24 cellular contexts compared by ENCODE assay signal in the genomic region with DNA sequence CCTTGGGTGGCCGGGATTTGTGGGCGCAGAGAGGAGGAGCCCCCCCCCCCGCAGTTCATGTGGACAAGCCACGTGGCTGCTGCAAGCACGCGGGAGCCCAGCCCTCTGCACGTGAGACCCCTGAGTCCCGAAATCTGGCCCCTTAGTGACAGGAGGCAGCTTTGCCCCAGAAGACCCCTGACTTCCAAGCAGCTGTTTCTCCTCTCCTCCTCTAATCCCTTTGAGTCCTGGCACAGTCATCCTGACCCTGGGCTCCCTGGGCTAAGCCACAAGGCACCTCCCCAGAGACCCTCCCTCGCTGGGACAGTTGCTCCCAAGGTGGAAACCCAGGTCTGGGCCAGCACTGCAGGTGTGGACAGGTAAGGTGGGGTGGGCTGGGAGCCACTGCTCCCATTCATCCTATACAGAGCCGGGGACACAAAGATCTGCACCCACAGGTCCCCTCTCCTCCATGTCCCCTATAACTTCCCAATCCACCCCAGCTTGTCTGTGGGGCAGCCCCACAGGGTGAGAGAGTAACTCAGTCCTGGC. TPM values are rescaled to one million over a fixed set of nuclear protein-coding genes. Genes with fewer than 3 reads are reported as not detected.
DNase-seq lines count a peak whose midpoint lies in the region; ATAC-seq and TF ChIP-seq lines count a peak whose summit lies in the region.
"Had no signal": no experiment of that assay in that cellular context is flagged by ENCODE, and none has a peak within 500 bp of the region (broad histone marks: within the 10 kb centered on the region; RNA-seq: fewer than 3 reads in every experiment).

No MANE protein-coding gene starts in this region.

- intact Hi-C loops in ascending aorta (cut with DNase I) (no loop called here), stomach (cut with DNase I; ENCODE audit: low total_unique reads) (no loop called here)

- no peak for ATAC-seq in SK-N-SH treated with all-trans-retinoic acid at 6 μM for 48 hours
- no peak for ATAC-seq in GM21390 (IDR thresholded peaks at IDR 0.05; ENCODE audit: unreplicated experiment)

- H3F3A ChIP-seq in SK-N-SH (replicated peaks; ENCODE audit: insufficient read depth): no peaks in the 10 kb centered on the region

- TF ChIP-seq RAD21 in SK-N-SH (IDR thresholded peaks at IDR 0.05; ENCODE audit: low read length): no peak

- H3K56ac ChIP-seq in H9 (ENCODE audit: insufficient read length, low read depth, low read length): no peak overlapping the region

- no peak overlapping the region for H2BK120ac ChIP-seq in H9 (ENCODE audit: low read depth, low read length, poor library complexity, severe bottlenecking)

- H3K36me3 Mint-ChIP-seq in H9 (ENCODE audit: insufficient read depth in 1 of 3, low read depth in 3 of 3): no peaks in the 10 kb centered on the region; a peak in 1 of 7 replicates
- H3K36me3 Mint-ChIP-seq in glutamatergic neuron (ENCODE audit: unreplicated experiment): no peaks in the 10 kb centered on the region

- H2BK20ac ChIP-seq in H9 (ENCODE audit: low read depth, low read length, poor library complexity, severe bottlenecking): no peak overlapping the region

- no peak overlapping the region for H2BK12ac ChIP-seq in H9 (ENCODE audit: insufficient read length, low read depth, low read length)

- POLR2A ChIA-PET in SK-N-SH (lab: Yijun Ruan, JAX): no interaction called here

- TF ChIP-seq CTCF in SK-N-SH (IDR thresholded peaks at IDR 0.05) (no peak), H9 (conservative IDR thresholded peaks at IDR 0.05) (no peak), glutamatergic neuron (IDR thresholded peaks at IDR 0.05; ENCODE audit: partially characterized antibody, unreplicated experiment) (no peak), osteoblast (IDR thresholded peaks at IDR 0.05; ENCODE audit: extremely low read depth, low read depth, low read length) (no peak), ascending aorta (IDR thresholded peaks at IDR 0.05) (no peak), stomach (IDR thresholded peaks at IDR 0.05) (no peak)

- H3K4me3 Mint-ChIP-seq in H9 (peak overlapping the region in 1 of 2 experiments; percentile 26; a peak in 1 of 5 replicates), glutamatergic neuron (ENCODE audit: unreplicated experiment) (no peak overlapping the region)
- H3K4me3 Mint-ChIP-seq: HFFc6 had no signal

- H3K27me3 ChIP-seq in SK-N-SH (ENCODE audit: insufficient read depth): peaks cover 28% of the 10 kb centered on the region; the same call in 1 of the 2 replicates
- peaks cover 11% of the 10 kb centered on the region; the same call in 1 of the 2 replicates for H3K27me3 ChIP-seq in H9 (ENCODE audit: insufficient read depth, low read length)
- no peaks in the 10 kb centered on the region for H3K27me3 ChIP-seq in osteoblast (ENCODE audit: insufficient read depth, low read length)
- H3K27me3 ChIP-seq in ascending aorta: no peaks in the 10 kb centered on the region
- peaks cover 0 to 73% (median 18%) of the 10 kb centered on the region in 3 donors for H3K27me3 ChIP-seq in stomach

- H3K4me3 ChIP-seq in SK-N-SH (ENCODE audit: low read depth in 2 of 2, low read length in 1 of 2) (no peak overlapping the region), osteoblast (ENCODE audit: insufficient read depth, low read length) (no peak overlapping the region), ascending aorta (no peak overlapping the region), stomach (no peak overlapping the region)

- no peak overlapping the region for H2AK5ac ChIP-seq in H9 (ENCODE audit: insufficient read length, low read length)

- H3K4me2 ChIP-seq in SK-N-SH: no peak overlapping the region
- peak overlapping the region; percentile 39 for H3K4me2 ChIP-seq in H9 (ENCODE audit: insufficient read depth, insufficient read length, low read length)
- H3K4me2 ChIP-seq in osteoblast (ENCODE audit: insufficient read depth, low read length): no peak overlapping the region
- H3K4me2 ChIP-seq: KMS-11 had no signal

- H3K36me3 ChIP-seq in SK-N-SH (replicated peaks in 1 of 2; ENCODE audit: control insufficient read depth in 1 of 2, insufficient read depth in 2 of 2, low read length in 1 of 2) (no peaks in the 10 kb centered on the region), osteoblast (ENCODE audit: insufficient read depth, low read length) (no peaks in the 10 kb centered on the region), ascending aorta (no peaks in the 10 kb centered on the region), stomach (no peaks in the 10 kb centered on the region)

- H3K27me3 Mint-ChIP-seq in H9 (ENCODE audit: low read depth): peaks cover 71% of the 10 kb centered on the region
- peaks cover 8% of the 10 kb centered on the region for H3K27me3 Mint-ChIP-seq in glutamatergic neuron (ENCODE audit: unreplicated experiment)

- no peaks in the 10 kb centered on the region; a peak in 1 of 4 replicates for H3K4me1 ChIP-seq in SK-N-SH (ENCODE audit: control insufficient read depth in 1 of 2, insufficient read depth in 2 of 2, low read depth in 1 of 2, low read length in 1 of 2)
- H3K4me1 ChIP-seq in H9 (ENCODE audit: insufficient read depth, low read length): no peaks in the 10 kb centered on the region; the same call in 1 of the 2 replicates
- no peaks in the 10 kb centered on the region for H3K4me1 ChIP-seq in osteoblast (ENCODE audit: insufficient read depth, low read length)
- no peaks in the 10 kb centered on the region for H3K4me1 ChIP-seq in ascending aorta
- peaks cover 0 to 12% (median 4%) of the 10 kb centered on the region in 4 donors for H3K4me1 ChIP-seq in stomach

- H3K14ac ChIP-seq in H9 (ENCODE audit: insufficient read depth, low read length): no peak overlapping the region; the same call in 1 of the 2 replicates

- no peak for TF ChIP-seq POLR2A in stomach (IDR thresholded peaks at IDR 0.05)

- H3K79me2 ChIP-seq in SK-N-SH (ENCODE audit: insufficient read depth): no peaks in the 10 kb centered on the region
- no peaks in the 10 kb centered on the region for H3K79me2 ChIP-seq in H9 (ENCODE audit: insufficient read depth, low read length)
- no peaks in the 10 kb centered on the region for H3K79me2 ChIP-seq in osteoblast (ENCODE audit: insufficient read depth, low read length)

- H4K5ac ChIP-seq in H9 (ENCODE audit: insufficient read length, low read depth, low read length): no peak overlapping the region

- no peak overlapping the region for H2BK15ac ChIP-seq in H9 (ENCODE audit: low read depth, low read length)

- no peaks in the 10 kb centered on the region for H3K79me1 ChIP-seq in H9 (ENCODE audit: insufficient read depth, low read depth, low read length, poor library complexity, severe bottlenecking)

- peaks cover 0 to 5% of the 10 kb centered on the region in 2 experiments; a peak in 2 of 4 replicates for H3K4me1 Mint-ChIP-seq in H9
- no peaks in the 10 kb centered on the region for H3K4me1 Mint-ChIP-seq in glutamatergic neuron (ENCODE audit: low read depth, unreplicated experiment)

- CTCF ChIA-PET in SK-N-SH (lab: Yijun Ruan, JAX): no interaction called here

- H2AFZ ChIP-seq in SK-N-SH (ENCODE audit: low read depth): no peak overlapping the region
- no peak overlapping the region for H2AFZ ChIP-seq in H9 (ENCODE audit: low read length)
- H2AFZ ChIP-seq in osteoblast (ENCODE audit: low read length): no peak overlapping the region

- H3K4ac ChIP-seq in H9 (ENCODE audit: low read depth, low read length): no peak overlapping the region

- H2BK5ac ChIP-seq in H9 (ENCODE audit: insufficient read length, low read length): no peak overlapping the region

- H4K8ac ChIP-seq in H9 (replicated peaks; ENCODE audit: insufficient read length, low read depth, low read length): no peak overlapping the region

- H4K20me1 ChIP-seq in SK-N-SH (ENCODE audit: insufficient read depth) (no peaks in the 10 kb centered on the region), H9 (ENCODE audit: control insufficient read depth, insufficient read depth, insufficient read length) (no peaks in the 10 kb centered on the region), osteoblast (ENCODE audit: insufficient read depth, low read length) (no peaks in the 10 kb centered on the region)

- TF ChIP-seq EP300 in SK-N-SH (IDR thresholded peaks at IDR 0.05; ENCODE audit: borderline replicate concordance in 1 of 2, low read depth in 1 of 2, low read length in 1 of 2) (no peak), stomach (IDR thresholded peaks at IDR 0.05) (no peak)

- no peak overlapping the region for H3T11ph ChIP-seq in H9 (ENCODE audit: low read length)

- H3K9ac ChIP-seq in SK-N-SH: no peak overlapping the region
- no peak overlapping the region for H3K9ac ChIP-seq in H9 (ENCODE audit: extremely low read depth, insufficient read length, low read length)
- H3K9ac ChIP-seq: KMS-11 had no signal

- no peaks in the 10 kb centered on the region for H3K9me2 ChIP-seq in SK-N-SH

- H3K27ac Mint-ChIP-seq in H9: no peak overlapping the region
- no peak overlapping the region for H3K27ac Mint-ChIP-seq in glutamatergic neuron (ENCODE audit: unreplicated experiment)
- H3K27ac Mint-ChIP-seq: HFFc6 had no signal

- H4K91ac ChIP-seq in H9 (ENCODE audit: insufficient read length, low read depth, low read length): no peak overlapping the region

- no peak overlapping the region for H3K18ac ChIP-seq in H9 (ENCODE audit: insufficient read length, low read depth, low read length)

- 0% methylated on average over 7 of the region's 10 CpGs for WGBS in SK-N-SH (ENCODE audit: low lambda C conversion rate)
- WGBS in H9 (ENCODE audit: extremely low coverage, insufficient read length, low lambda C conversion rate): no CpG with 5 or more reads among the region's 10 CpGs
- WGBS in stomach, 5 donors: 55 to 83% (median 73%) methylated on average over 1 to 10 of the region's 10 CpGs

- H3K9me3 Mint-ChIP-seq in H9 (no peaks in the 10 kb centered on the region), glutamatergic neuron (ENCODE audit: unreplicated experiment) (peaks cover 1% of the 10 kb centered on the region)
- H3K9me3 Mint-ChIP-seq: HFFc6 had no signal

- DNase-seq in SK-N-SH: peak; percentile 6
- no peak for DNase-seq in H9
- DNase-seq in glutamatergic neuron: peak; percentile 12
- DNase-seq in osteoblast (ENCODE audit: insufficient read length, low spot score, missing footprints): peak; percentile 52
- no peak for DNase-seq in ascending aorta (ENCODE audit: low spot score in 2 of 2)
- no peak for DNase-seq in stomach
- DNase-seq: EL, GF-D8, H7, HFFc6, IMR-90, NCI-H1092 treated with DMSO at 0.1 percent for 48 hours, NCI-H146, NCI-H2029, NCI-H2227 treated with DMSO at 0.1 percent for 48 hours, NCI-H510A, OCI-M1, SHP77 had no signal

- H3K27ac ChIP-seq in SK-N-SH (ENCODE audit: low read depth in 2 of 2, low read length in 1 of 2) (no peak overlapping the region), H9 (ENCODE audit: insufficient read length, low read depth, low read length) (no peak overlapping the region), osteoblast (ENCODE audit: low read depth, low read length) (no peak overlapping the region), ascending aorta (no peak overlapping the region), stomach (no peak overlapping the region)
- H3K27ac ChIP-seq: HL-60, KMS-11 had no signal

- H3K23me2 ChIP-seq in H9 (ENCODE audit: insufficient read length, low read depth, low read length, poor library complexity, severe bottlenecking): no peaks in the 10 kb centered on the region

- H3K9me3 ChIP-seq in SK-N-SH: no peaks in the 10 kb centered on the region
- H3K9me3 ChIP-seq in H9 (ENCODE audit: control insufficient read depth, low read depth, low read length): no peaks in the 10 kb centered on the region
- H3K9me3 ChIP-seq in osteoblast (ENCODE audit: low read depth, low read length): no peaks in the 10 kb centered on the region
- H3K9me3 ChIP-seq in ascending aorta: no peaks in the 10 kb centered on the region
- no peaks in the 10 kb centered on the region for H3K9me3 ChIP-seq in stomach

- no peak overlapping the region for H3K23ac ChIP-seq in H9 (ENCODE audit: insufficient read length, low read depth, low read length)

RNA-seq across cellular contexts. Expression of a gene that starts 0.9 kb away (rescaled TPM):
- polyA plus RNA-seq in SK-N-SH (2012; rRNA removed) (not detected in 2 replicates), stomach (not detected)
- not detected in 2 replicates for polyA plus RNA-seq in SK-N-SH (2012; cell fraction: cytosol; rRNA removed)
- not detected in 2 replicates for polyA plus RNA-seq in SK-N-SH (2012; cell fraction: nucleus; rRNA removed)
- total RNA-seq in H9 (2021) (not detected in 2 replicates), glutamatergic neuron (ENCODE audit: unreplicated experiment) (not detected), osteoblast (not detected in 2 replicates), ascending aorta (not detected), stomach (not detected)
- total RNA-seq: A172, H7, HFFc6, HT-29, IMR-90 had no signal
- polyA plus RNA-seq: IMR-90 had no signal

Comparison
In these comparisons a context has a peak if more than half of its experiments do, and no peak if none do; other contexts are left out.
1. DNase-seq: peak in SK-N-SH (single experiment), glutamatergic neuron (single experiment) and osteoblast (single experiment); none in H9 (single experiment), ascending aorta (0 of 2) and stomach (single experiment).